In the genomic region with DNA sequence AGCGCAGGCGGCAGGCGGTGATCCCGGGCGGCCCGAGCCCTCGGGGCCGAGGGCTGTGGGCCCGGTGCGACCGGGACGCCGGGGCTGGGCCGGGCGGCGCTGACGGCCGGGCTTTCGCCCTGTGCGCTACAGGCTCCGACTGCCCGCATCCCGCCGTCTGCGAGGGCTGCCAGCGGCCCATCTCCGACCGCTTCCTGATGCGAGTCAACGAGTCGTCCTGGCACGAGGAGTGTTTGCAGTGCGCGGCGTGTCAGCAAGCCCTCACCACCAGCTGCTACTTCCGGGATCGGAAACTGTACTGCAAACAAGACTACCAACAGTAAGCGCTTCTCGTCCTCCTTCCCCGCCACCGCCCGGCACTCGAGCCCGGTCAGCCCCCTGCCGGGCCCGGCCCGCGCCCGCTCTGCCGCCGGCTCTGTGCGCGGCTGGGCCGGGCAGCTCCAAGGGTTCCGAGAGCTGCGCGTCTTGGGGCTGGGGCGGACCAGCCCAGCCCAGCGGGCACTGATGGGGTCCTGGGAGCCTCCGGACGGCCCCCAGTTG, we compare ENCODE assay signal across 1 cellular context.
TF ChIP-seq lines count a peak whose summit lies in the region.

No MANE protein-coding gene starts in this region.

TF ChIP-seq in HepG2, 621 proteins besides CTCF, POLR2A, EP300 and RAD21 (continues in another document):
- TF ChIP-seq HNF4A (CRISPR knock-in tag; IDR thresholded peaks at IDR 0.05) (no peak), GABPB1 (CRISPR knock-in tag; IDR thresholded peaks at IDR 0.05) (peak; percentile 40; the same call in 1 of the 2 replicates), POLR2AphosphoS2 (IDR thresholded peaks at IDR 0.05; ENCODE audit: low read depth, low read length) (no peak), ELF1 (CRISPR knock-in tag; IDR thresholded peaks at IDR 0.05) (peak; percentile 54), TCF7L2 (IDR thresholded peaks at IDR 0.05; ENCODE audit: low read depth, low read length) (no peak), SSRP1 (CRISPR knock-in tag; IDR thresholded peaks at IDR 0.05) (no peak), ATF7-NPFF (CRISPR knock-in tag; IDR thresholded peaks at IDR 0.05; ENCODE audit: low read depth) (no peak), IKZF4 (CRISPR knock-in tag; IDR thresholded peaks at IDR 0.05; ENCODE audit: borderline replicate concordance, low read depth, not compliant biosample characterization) (no peak), ZFP90 (CRISPR knock-in tag; IDR thresholded peaks at IDR 0.05; ENCODE audit: borderline replicate concordance) (no peak), ZNF274 (CRISPR knock-in tag; IDR thresholded peaks at IDR 0.05) (no peak), ZNF737 (CRISPR knock-in tag; IDR thresholded peaks at IDR 0.05; ENCODE audit: borderline replicate concordance) (no peak), ZNF354B (CRISPR knock-in tag; IDR thresholded peaks at IDR 0.05) (no peak), HMGA1 (CRISPR knock-in tag; conservative IDR thresholded peaks at IDR 0.05) (no peak), ZFP37 (CRISPR knock-in tag; IDR thresholded peaks at IDR 0.05; ENCODE audit: borderline replicate concordance) (no peak), ZKSCAN8 (CRISPR knock-in tag; IDR thresholded peaks at IDR 0.05; ENCODE audit: borderline replicate concordance) (no peak), RBM22 (optimal IDR thresholded peaks at IDR 0.05; ENCODE audit: low read length) (no peak), CAMTA2 (CRISPR knock-in tag; IDR thresholded peaks at IDR 0.05; ENCODE audit: borderline replicate concordance) (no peak), ZMYM2 (CRISPR knock-in tag; IDR thresholded peaks at IDR 0.05) (no peak), HNRNPLL (IDR thresholded peaks at IDR 0.05; ENCODE audit: low read depth, low read length, poor library complexity, severe bottlenecking) (peak; percentile 35), MEF2D (CRISPR knock-in tag; IDR thresholded peaks at IDR 0.05) (no peak), ZNF552 (CRISPR knock-in tag; IDR thresholded peaks at IDR 0.05; ENCODE audit: borderline replicate concordance) (no peak), BCL6 (CRISPR knock-in tag; IDR thresholded peaks at IDR 0.05) (peak; percentile 40; the same call in 1 of the 2 replicates), ZNF335 (CRISPR knock-in tag; IDR thresholded peaks at IDR 0.05) (no peak)
- TF ChIP-seq, protein P1, sequence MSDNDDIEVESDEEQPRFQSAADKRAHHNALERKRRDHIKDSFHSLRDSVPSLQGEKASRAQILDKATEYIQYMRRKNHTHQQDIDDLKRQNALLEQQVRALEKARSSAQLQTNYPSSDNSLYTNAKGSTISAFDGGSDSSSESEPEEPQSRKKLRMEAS (IDR thresholded peaks at IDR 0.05) = peak; percentile 37; the same call in 1 of the 2 replicates
- TF ChIP-seq, protein P2, sequence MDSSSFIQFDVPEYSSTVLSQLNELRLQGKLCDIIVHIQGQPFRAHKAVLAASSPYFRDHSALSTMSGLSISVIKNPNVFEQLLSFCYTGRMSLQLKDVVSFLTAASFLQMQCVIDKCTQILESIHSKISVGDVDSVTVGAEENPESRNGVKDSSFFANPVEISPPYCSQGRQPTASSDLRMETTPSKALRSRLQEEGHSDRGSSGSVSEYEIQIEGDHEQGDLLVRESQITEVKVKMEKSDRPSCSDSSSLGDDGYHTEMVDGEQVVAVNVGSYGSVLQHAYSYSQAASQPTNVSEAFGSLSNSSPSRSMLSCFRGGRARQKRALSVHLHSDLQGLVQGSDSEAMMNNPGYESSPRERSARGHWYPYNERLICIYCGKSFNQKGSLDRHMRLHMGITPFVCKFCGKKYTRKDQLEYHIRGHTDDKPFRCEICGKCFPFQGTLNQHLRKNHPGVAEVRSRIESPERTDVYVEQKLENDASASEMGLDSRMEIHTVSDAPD (CRISPR knock-in tag; IDR thresholded peaks at IDR 0.05) = no peak
- TF ChIP-seq, protein P3, sequence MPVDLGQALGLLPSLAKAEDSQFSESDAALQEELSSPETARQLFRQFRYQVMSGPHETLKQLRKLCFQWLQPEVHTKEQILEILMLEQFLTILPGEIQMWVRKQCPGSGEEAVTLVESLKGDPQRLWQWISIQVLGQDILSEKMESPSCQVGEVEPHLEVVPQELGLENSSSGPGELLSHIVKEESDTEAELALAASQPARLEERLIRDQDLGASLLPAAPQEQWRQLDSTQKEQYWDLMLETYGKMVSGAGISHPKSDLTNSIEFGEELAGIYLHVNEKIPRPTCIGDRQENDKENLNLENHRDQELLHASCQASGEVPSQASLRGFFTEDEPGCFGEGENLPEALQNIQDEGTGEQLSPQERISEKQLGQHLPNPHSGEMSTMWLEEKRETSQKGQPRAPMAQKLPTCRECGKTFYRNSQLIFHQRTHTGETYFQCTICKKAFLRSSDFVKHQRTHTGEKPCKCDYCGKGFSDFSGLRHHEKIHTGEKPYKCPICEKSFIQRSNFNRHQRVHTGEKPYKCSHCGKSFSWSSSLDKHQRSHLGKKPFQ (CRISPR knock-in tag; IDR thresholded peaks at IDR 0.05; ENCODE audit: insufficient replicate concordance) = no peak
- TF ChIP-seq, protein P4, sequence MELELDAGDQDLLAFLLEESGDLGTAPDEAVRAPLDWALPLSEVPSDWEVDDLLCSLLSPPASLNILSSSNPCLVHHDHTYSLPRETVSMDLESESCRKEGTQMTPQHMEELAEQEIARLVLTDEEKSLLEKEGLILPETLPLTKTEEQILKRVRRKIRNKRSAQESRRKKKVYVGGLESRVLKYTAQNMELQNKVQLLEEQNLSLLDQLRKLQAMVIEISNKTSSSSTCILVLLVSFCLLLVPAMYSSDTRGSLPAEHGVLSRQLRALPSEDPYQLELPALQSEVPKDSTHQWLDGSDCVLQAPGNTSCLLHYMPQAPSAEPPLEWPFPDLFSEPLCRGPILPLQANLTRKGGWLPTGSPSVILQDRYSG (CRISPR knock-in tag; IDR thresholded peaks at IDR 0.05) = no peak
- TF ChIP-seq, protein P5, sequence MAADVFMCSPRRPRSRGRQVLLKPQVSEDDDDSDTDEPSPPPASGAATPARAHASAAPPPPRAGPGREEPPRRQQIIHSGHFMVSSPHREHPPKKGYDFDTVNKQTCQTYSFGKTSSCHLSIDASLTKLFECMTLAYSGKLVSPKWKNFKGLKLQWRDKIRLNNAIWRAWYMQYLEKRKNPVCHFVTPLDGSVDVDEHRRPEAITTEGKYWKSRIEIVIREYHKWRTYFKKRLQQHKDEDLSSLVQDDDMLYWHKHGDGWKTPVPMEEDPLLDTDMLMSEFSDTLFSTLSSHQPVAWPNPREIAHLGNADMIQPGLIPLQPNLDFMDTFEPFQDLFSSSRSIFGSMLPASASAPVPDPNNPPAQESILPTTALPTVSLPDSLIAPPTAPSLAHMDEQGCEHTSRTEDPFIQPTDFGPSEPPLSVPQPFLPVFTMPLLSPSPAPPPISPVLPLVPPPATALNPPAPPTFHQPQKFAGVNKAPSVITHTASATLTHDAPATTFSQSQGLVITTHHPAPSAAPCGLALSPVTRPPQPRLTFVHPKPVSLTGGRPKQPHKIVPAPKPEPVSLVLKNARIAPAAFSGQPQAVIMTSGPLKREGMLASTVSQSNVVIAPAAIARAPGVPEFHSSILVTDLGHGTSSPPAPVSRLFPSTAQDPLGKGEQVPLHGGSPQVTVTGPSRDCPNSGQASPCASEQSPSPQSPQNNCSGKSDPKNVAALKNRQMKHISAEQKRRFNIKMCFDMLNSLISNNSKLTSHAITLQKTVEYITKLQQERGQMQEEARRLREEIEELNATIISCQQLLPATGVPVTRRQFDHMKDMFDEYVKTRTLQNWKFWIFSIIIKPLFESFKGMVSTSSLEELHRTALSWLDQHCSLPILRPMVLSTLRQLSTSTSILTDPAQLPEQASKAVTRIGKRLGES (CRISPR knock-in tag; IDR thresholded peaks at IDR 0.05; ENCODE audit: borderline replicate concordance) = no peak
- TF ChIP-seq, protein P6, sequence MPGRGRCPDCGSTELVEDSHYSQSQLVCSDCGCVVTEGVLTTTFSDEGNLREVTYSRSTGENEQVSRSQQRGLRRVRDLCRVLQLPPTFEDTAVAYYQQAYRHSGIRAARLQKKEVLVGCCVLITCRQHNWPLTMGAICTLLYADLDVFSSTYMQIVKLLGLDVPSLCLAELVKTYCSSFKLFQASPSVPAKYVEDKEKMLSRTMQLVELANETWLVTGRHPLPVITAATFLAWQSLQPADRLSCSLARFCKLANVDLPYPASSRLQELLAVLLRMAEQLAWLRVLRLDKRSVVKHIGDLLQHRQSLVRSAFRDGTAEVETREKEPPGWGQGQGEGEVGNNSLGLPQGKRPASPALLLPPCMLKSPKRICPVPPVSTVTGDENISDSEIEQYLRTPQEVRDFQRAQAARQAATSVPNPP (CRISPR knock-in tag; IDR thresholded peaks at IDR 0.05) = no peak
- TF ChIP-seq, protein P7, sequence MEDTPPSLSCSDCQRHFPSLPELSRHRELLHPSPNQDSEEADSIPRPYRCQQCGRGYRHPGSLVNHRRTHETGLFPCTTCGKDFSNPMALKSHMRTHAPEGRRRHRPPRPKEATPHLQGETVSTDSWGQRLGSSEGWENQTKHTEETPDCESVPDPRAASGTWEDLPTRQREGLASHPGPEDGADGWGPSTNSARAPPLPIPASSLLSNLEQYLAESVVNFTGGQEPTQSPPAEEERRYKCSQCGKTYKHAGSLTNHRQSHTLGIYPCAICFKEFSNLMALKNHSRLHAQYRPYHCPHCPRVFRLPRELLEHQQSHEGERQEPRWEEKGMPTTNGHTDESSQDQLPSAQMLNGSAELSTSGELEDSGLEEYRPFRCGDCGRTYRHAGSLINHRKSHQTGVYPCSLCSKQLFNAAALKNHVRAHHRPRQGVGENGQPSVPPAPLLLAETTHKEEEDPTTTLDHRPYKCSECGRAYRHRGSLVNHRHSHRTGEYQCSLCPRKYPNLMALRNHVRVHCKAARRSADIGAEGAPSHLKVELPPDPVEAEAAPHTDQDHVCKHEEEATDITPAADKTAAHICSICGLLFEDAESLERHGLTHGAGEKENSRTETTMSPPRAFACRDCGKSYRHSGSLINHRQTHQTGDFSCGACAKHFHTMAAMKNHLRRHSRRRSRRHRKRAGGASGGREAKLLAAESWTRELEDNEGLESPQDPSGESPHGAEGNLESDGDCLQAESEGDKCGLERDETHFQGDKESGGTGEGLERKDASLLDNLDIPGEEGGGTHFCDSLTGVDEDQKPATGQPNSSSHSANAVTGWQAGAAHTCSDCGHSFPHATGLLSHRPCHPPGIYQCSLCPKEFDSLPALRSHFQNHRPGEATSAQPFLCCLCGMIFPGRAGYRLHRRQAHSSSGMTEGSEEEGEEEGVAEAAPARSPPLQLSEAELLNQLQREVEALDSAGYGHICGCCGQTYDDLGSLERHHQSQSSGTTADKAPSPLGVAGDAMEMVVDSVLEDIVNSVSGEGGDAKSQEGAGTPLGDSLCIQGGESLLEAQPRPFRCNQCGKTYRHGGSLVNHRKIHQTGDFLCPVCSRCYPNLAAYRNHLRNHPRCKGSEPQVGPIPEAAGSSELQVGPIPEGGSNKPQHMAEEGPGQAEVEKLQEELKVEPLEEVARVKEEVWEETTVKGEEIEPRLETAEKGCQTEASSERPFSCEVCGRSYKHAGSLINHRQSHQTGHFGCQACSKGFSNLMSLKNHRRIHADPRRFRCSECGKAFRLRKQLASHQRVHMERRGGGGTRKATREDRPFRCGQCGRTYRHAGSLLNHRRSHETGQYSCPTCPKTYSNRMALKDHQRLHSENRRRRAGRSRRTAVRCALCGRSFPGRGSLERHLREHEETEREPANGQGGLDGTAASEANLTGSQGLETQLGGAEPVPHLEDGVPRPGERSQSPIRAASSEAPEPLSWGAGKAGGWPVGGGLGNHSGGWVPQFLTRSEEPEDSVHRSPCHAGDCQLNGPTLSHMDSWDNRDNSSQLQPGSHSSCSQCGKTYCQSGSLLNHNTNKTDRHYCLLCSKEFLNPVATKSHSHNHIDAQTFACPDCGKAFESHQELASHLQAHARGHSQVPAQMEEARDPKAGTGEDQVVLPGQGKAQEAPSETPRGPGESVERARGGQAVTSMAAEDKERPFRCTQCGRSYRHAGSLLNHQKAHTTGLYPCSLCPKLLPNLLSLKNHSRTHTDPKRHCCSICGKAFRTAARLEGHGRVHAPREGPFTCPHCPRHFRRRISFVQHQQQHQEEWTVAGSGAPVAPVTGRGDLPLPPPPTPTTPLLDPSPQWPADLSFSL (CRISPR knock-in tag; IDR thresholded peaks at IDR 0.05) = no peak
- TF ChIP-seq, protein P8, sequence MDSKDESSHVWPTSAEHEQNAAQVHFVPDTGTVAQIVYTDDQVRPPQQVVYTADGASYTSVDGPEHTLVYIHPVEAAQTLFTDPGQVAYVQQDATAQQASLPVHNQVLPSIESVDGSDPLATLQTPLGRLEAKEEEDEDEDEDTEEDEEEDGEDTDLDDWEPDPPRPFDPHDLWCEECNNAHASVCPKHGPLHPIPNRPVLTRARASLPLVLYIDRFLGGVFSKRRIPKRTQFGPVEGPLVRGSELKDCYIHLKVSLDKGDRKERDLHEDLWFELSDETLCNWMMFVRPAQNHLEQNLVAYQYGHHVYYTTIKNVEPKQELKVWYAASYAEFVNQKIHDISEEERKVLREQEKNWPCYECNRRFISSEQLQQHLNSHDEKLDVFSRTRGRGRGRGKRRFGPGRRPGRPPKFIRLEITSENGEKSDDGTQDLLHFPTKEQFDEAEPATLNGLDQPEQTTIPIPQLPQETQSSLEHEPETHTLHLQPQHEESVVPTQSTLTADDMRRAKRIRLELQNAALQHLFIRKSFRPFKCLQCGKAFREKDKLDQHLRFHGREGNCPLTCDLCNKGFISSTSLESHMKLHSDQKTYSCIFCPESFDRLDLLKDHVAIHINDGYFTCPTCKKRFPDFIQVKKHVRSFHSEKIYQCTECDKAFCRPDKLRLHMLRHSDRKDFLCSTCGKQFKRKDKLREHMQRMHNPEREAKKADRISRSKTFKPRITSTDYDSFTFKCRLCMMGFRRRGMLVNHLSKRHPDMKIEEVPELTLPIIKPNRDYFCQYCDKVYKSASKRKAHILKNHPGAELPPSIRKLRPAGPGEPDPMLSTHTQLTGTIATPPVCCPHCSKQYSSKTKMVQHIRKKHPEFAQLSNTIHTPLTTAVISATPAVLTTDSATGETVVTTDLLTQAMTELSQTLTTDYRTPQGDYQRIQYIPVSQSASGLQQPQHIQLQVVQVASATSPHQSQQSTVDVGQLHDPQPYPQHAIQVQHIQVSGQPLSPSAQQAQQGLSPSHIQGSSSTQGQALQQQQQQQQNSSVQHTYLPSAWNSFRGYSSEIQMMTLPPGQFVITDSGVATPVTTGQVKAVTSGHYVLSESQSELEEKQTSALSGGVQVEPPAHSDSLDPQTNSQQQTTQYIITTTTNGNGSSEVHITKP (CRISPR knock-in tag; IDR thresholded peaks at IDR 0.05; ENCODE audit: low read depth) = no peak
